In the genomic region with DNA sequence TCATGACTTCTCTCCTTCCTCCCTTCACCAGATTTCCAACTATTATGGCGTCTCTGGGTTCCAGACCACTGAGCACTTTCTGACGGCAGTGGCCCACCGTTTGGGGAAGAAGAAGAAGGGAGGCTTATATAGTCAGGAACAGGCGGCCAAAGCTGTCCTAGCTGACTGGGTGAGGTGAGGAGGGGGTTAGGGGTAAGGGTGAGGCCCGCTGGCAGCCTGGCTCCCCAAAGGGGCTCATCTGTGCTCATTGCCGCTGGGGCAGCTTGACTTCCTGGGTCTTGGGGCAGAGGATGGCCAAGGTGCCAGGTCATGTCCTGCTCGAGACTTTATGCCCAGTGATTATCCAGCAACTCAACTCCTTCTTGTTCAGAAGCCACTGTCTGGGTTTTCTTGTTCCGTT, we compare ENCODE assay signal across 25 cellular contexts.
"Had no signal": no experiment of that assay in that cellular context is flagged by ENCODE, and none has a peak within 500 bp of the region (broad histone marks: within the 10 kb centered on the region; RNA-seq: fewer than 3 reads in every experiment).

No MANE protein-coding gene starts in this region.

- H3K27me3 ChIP-seq: neural progenitor cell, pancreas, right lobe of liver, sigmoid colon, stomach, thyroid gland, tibial nerve, upper lobe of left lung, uterus had no signal

- H3K9ac ChIP-seq: neural progenitor cell had no signal

- H3K27ac ChIP-seq: neural progenitor cell, pancreas, prostate gland, right lobe of liver, sigmoid colon, stomach, thoracic aorta, thyroid gland, tibial nerve, upper lobe of left lung, uterus had no signal

- H3K36me3 ChIP-seq: neural progenitor cell, prostate gland, uterus had no signal

- H2AFZ ChIP-seq: neural progenitor cell had no signal

- ATAC-seq: naive thymus-derived CD4-positive, alpha-beta T cell; natural killer cell; pancreas; right cardiac atrium; stimulated activated effector memory CD8-positive, alpha-beta T cell treated with anti-CD3 and anti-CD28 coated beads, Interleukin-12 subunit alpha, Interleukin-12 subunit beta, amount 100 ng/mL, for 72 hours; stimulated activated naive B cell treated with anti-CD40 and anti-IgM and Interleukin-4, amounts not matched to agents 10 μg/mL and 1 μg/mL and 100 μg/mL, for 72 hours had no signal

- FAIRE-seq: pancreas, small intestine had no signal

- H3K9me3 ChIP-seq: pancreas, prostate gland, right lobe of liver, sigmoid colon, stomach, thoracic aorta, thyroid gland, tibial nerve, upper lobe of left lung, uterus had no signal

- H3K4me2 ChIP-seq: neural progenitor cell had no signal

- H3K4me1 ChIP-seq: neural progenitor cell, pancreas, prostate gland, right lobe of liver, sigmoid colon, stomach, thyroid gland, tibial nerve, upper lobe of left lung, uterus had no signal

- DNase-seq: naive thymus-derived CD4-positive, alpha-beta T cell; natural killer cell; occipital lobe; pancreas; retina; right cardiac atrium; right lobe of liver; sigmoid colon; small intestine; stimulated activated CD4-positive, alpha-beta T cell treated with anti-CD3 and anti-CD28 coated beads, Interleukin-15, amount 100 ng/mL, for 24 hours; stimulated activated CD4-positive, alpha-beta T cell treated with anti-CD3 and anti-CD28 coated beads, Interleukin-2, amount 100 ng/mL, for 24 hours; stimulated activated CD4-positive, alpha-beta T cell treated with anti-CD3 and anti-CD28 coated beads, Interleukin-2, amount 100 ng/mL, for 48 hours; stimulated activated CD4-positive, alpha-beta T cell treated with anti-CD3 and anti-CD28 coated beads, Interleukin-4, amount 100 ng/mL, for 24 hours; stimulated activated naive B cell treated with anti-CD40 and anti-IgM and Interleukin-4, amounts not matched to agents 10 μg/mL and 1 μg/mL and 100 μg/mL, for 72 hours; stimulated activated naive CD4-positive, alpha-beta T cell treated with Interleukin-2 at 50 U/mL for 16 hours; stomach; thyroid gland; trophoblast cell; uterus had no signal

- H3K4me3 ChIP-seq: neural progenitor cell, pancreas, prostate gland, right lobe of liver, sigmoid colon, stomach, thoracic aorta, thyroid gland, tibial nerve, upper lobe of left lung, uterus had no signal
